In the genomic region with DNA sequence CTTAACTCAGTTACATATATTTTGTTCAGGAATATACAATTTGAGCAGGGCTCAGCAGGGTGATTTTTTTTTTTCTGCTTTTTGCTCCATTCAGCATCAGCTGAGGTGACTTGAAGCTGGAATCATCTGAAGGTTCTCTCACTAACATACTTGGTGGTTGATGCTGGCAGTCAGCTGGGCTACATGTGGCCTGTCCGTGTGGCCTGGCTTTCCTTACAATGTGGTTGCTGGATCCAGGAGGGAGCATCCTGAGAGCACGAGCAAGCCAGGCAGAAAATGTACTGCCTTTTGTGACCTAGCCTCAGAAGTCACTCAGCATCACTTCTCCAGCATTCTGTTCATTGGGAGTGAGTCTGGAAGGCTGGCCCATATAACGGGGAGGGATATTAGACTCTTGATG, we compare ENCODE assay signal across 1 cellular context.
TF ChIP-seq lines count a peak whose summit lies in the region.

No MANE protein-coding gene starts in this region.

TF ChIP-seq in IMR-90, 13 proteins besides CTCF, POLR2A, EP300 and RAD21 (continued from another document):
- no peak for TF ChIP-seq CHD1 (IDR thresholded peaks at IDR 0.05; ENCODE audit: low read depth, low read length)
